ENCODE assay signal across 8 cellular contexts in the genomic region with DNA sequence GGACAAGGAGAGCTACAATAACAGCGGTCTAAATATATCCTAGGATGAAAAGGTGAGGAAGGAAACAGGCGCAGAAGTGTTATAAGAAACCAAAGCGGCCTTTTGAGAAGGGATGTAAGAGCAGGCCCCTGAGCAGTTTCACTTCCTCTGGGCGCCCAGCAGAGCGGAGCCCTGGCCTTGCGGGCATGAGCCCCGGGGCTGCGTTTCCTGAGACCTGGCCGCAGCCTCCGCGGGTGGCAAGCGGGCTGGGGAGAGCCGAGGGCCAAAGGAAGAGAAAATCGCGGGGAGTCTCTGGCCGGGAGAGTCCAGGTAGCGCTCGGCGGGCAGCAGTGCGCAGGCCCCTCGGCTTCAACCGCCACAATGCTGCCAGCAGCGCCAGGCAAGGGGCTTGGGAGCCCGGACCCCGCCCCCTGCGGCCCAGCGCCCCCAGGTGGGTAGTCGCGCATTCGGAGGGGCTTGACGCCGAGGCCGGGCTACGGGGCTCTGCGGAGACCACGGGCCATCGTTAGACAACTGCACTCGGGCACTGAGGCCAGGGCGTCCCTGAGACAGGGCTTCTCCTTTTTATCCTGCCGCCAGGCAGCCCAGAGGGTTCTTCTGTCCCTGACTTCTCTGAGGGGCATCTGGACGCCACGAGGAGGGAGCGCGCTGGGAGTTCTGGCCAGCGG. TPM values are rescaled to one million over a fixed set of nuclear protein-coding genes. Genes with fewer than 3 reads are reported as not detected.
DNase-seq lines count a peak whose midpoint lies in the region; ATAC-seq and TF ChIP-seq lines count a peak whose summit lies in the region.

A gene with protein sequence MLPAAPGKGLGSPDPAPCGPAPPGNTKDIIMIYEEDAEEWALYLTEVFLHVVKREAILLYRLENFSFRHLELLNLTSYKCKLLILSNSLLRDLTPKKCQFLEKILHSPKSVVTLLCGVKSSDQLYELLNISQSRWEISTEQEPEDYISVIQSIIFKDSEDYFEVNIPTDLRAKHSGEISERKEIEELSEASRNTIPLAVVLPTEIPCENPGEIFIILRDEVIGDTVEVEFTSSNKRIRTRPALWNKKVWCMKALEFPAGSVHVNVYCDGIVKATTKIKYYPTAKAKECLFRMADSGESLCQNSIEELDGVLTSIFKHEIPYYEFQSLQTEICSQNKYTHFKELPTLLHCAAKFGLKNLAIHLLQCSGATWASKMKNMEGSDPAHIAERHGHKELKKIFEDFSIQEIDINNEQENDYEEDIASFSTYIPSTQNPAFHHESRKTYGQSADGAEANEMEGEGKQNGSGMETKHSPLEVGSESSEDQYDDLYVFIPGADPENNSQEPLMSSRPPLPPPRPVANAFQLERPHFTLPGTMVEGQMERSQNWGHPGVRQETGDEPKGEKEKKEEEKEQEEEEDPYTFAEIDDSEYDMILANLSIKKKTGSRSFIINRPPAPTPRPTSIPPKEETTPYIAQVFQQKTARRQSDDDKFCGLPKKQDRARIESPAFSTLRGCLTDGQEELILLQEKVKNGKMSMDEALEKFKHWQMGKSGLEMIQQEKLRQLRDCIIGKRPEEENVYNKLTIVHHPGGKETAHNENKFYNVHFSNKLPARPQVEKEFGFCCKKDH (plus strand): TSS at position 210 of the 668 bp plus-strand sequence. CDS start 151 bp downstream, at position 361.

- peaks cover 8% of the 10 kb centered on the region for H3K27me3 ChIP-seq in neural progenitor cell

- no peaks in the 10 kb centered on the region for H3K9me3 ChIP-seq in neural progenitor cell (ENCODE audit: low read depth)

- peaks cover 6% of the 10 kb centered on the region for H3F3A ChIP-seq in neural progenitor cell (ENCODE audit: low read depth)

- peaks cover 9% of the 10 kb centered on the region for H3K9me3 Mint-ChIP-seq in neural progenitor cell

- peak within 1 kb of the TSS; percentile 73 for H3K4me3 Mint-ChIP-seq in neural progenitor cell

- ATAC-seq in GM18520 (IDR thresholded peaks at IDR 0.05; ENCODE audit: unreplicated experiment) (peak; percentile 98), HG03045 (IDR thresholded peaks at IDR 0.05; ENCODE audit: unreplicated experiment) (peak; percentile 100)

- H3K36me3 Mint-ChIP-seq in neural progenitor cell: no peaks in the 10 kb centered on the region

- no peak within 1 kb of the TSS for H3K27ac ChIP-seq in neural progenitor cell

- H3K4me1 Mint-ChIP-seq in neural progenitor cell: peaks cover 21% of the 10 kb centered on the region

- H3K36me3 ChIP-seq in neural progenitor cell: no peaks in the 10 kb centered on the region

- H3K4me2 ChIP-seq in neural progenitor cell: peak within 1 kb of the TSS; percentile 75

- in situ Hi-C loops in ACHN (cut with HindIII; ENCODE audit: low pct_ligation_motif_present, low pct_unique_long_range_greater_than_20kb, low sequenced_read_pairs): no loop called here

- peak; percentile 71 for DNase-seq in ACHN
- peak; percentile 57 for DNase-seq in NCI-H510A treated with DMSO at 0.1 percent for 48 hours (lab: John Stamatoyannopoulos, UW)
- peak; percentile 18 for DNase-seq in activated gamma-delta T cell (lab: John Stamatoyannopoulos, UW)
- DNase-seq in glomerular visceral epithelial cell (ENCODE audit: extremely low spot score): peak; percentile 74
- peak; percentile 88 for DNase-seq in neural progenitor cell (ENCODE audit: low spot score)
- DNase-seq in NCI-H187 treated with DMSO at 0.1 percent for 48 hours (lab: John Stamatoyannopoulos, UW): no peak

- H3K9ac ChIP-seq in neural progenitor cell: no peak within 1 kb of the TSS

- H3K4me1 ChIP-seq in neural progenitor cell: peaks cover 1% of the 10 kb centered on the region

- H4K20me1 ChIP-seq in neural progenitor cell (ENCODE audit: low read depth): no peaks in the 10 kb centered on the region

- peak; percentile 68 for TF ChIP-seq CTCF in neural progenitor cell (IDR thresholded peaks at IDR 0.05)

- H3K79me2 ChIP-seq in neural progenitor cell (ENCODE audit: low read depth): no peaks in the 10 kb centered on the region

- H3K27me3 Mint-ChIP-seq in neural progenitor cell (ENCODE audit: insufficient read depth, low read depth): no peaks in the 10 kb centered on the region

- H3K4me3 ChIP-seq in neural progenitor cell: peak within 1 kb of the TSS; percentile 44

- H2AFZ ChIP-seq in neural progenitor cell (replicated peaks): peak within 1 kb of the TSS; percentile 94

- H3K27ac Mint-ChIP-seq in neural progenitor cell: peak within 1 kb of the TSS; percentile 66

RNA-seq across cellular contexts. Expression of the gene that starts here (rescaled TPM):
- total RNA-seq in neural progenitor cell (ENCODE audit: low replicate concordance): 0.19 and 0.28 TPM in 2 replicates

Comparison
In these comparisons a context has a peak if more than half of its experiments do, and no peak if none do; other contexts are left out.
1. Peak in DNase-seq, H3K4me3 ChIP-seq and H3K4me2 ChIP-seq in neural progenitor cell; RNA of the gene not detected or under 1 TPM.